ENCODE assay signal across 11 cellular contexts in the genomic region with DNA sequence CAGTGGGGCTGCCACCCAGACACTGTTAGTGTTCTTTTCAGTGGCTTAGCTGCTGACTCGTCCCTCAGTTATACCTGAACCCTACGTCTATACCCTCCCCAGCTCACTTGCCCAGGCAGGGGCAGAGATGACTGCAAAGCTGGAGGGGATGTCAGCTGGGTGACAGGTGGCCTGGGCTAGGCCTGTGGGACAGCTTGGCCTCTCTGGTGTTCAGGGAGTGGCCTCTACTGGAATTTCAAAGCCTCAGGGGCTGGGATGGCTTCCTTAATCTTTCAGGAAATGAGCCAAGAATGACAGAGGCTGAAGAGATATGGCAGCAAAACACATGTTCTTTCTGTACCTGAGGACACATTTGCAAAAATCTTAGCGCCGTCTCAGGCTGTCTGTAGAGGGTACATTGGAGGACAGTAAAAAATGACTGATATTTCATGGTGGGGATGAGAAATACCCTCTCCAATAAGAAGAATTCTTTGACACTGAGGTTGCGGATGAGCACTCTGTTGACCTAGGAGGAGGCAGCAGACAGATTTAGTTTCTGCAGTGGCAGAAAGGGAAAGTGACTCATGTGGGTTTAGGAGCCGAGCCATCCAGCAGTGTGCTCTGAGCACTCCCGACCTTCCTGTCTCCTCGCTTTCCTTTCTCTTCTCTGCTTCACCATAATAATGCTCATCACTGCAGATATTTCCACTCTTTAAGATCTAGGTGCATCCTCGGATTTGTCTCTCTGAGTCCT. TPM values are rescaled to one million over a fixed set of nuclear protein-coding genes. Genes with fewer than 3 reads are reported as not detected.
DNase-seq lines count a peak whose midpoint lies in the region; ATAC-seq, FAIRE-seq and TF ChIP-seq lines count a peak whose summit lies in the region.
"Had no signal": no experiment of that assay in that cellular context is flagged by ENCODE, and none has a peak within 500 bp of the region (broad histone marks: within the 10 kb centered on the region; RNA-seq: fewer than 3 reads in every experiment).

No MANE protein-coding gene starts in this region.

- TF ChIP-seq CTCF in bronchial epithelial cell (IDR thresholded peaks at IDR 0.05; ENCODE audit: insufficient read depth, low read length, severe bottlenecking) = no peak
- TF ChIP-seq CTCF in keratinocyte (optimal IDR thresholded peaks at IDR 0.05 in 1 of 3, IDR thresholded peaks at IDR 0.05 in 1 of 3, conservative IDR thresholded peaks at IDR 0.05 in 1 of 3; ENCODE audit: extremely low read depth in 1 of 3, insufficient read depth in 2 of 3, low read length in 3 of 3) = no peak
- TF ChIP-seq CTCF in omental fat pad (IDR thresholded peaks at IDR 0.05) = no peak

- no peaks in the 10 kb centered on the region for H4K20me1 ChIP-seq in keratinocyte (ENCODE audit: control insufficient read depth, extremely low read depth, insufficient read depth, low read length)

- H3K27me3 Mint-ChIP-seq in immature natural killer cell (ENCODE audit: low read depth in 3 of 3) = peaks cover 2 to 5% (median 3%) of the 10 kb centered on the region in 3 donors

- H3K9ac ChIP-seq in keratinocyte (ENCODE audit: control insufficient read depth, extremely low read depth, insufficient read depth, low read length) = no peak overlapping the region

- H3K9me1 ChIP-seq in keratinocyte (ENCODE audit: control insufficient read depth, extremely low read depth, insufficient read depth, low read length) = no peaks in the 10 kb centered on the region

- peaks cover 35% of the 10 kb centered on the region for H3K4me1 ChIP-seq in keratinocyte (ENCODE audit: control insufficient read depth, extremely low read depth, insufficient read depth, low read length)

- peak overlapping the region; percentile 64 for H2AFZ ChIP-seq in keratinocyte (ENCODE audit: control insufficient read depth, low read length)

- dilution Hi-C loops in keratinocyte (cut with MboI; ENCODE audit: extremely low pct_ligation_motif_present, low sequenced_read_pairs) = no loop called here

- H3K4me3 Mint-ChIP-seq in immature natural killer cell = no peak overlapping the region
- H3K4me3 Mint-ChIP-seq: activated naive CD4-positive, alpha-beta T cell treated with anti-CD3 and anti-CD28 coated beads for 36 hours had no signal

- no peak overlapping the region for H3K27ac ChIP-seq in keratinocyte (ENCODE audit: control insufficient read depth, insufficient read depth, low read length)

- H3K36me3 Mint-ChIP-seq in immature natural killer cell = no peaks in the 10 kb centered on the region

- DNase-seq in LHCN-M2 (ENCODE audit: low read depth) (peak; percentile 80), bronchial epithelial cell (ENCODE audit: low read depth) (peak; percentile 83), keratinocyte (ENCODE audit: low read depth, low spot score) (peak; percentile 32), stromal cell of bone marrow (ENCODE audit: low read depth) (peak; percentile 64), head of caudate nucleus (no peak), omental fat pad (ENCODE audit: low spot score) (no peak), immature natural killer cell (no peak)
- DNase-seq: activated naive CD4-positive, alpha-beta T cell treated with anti-CD3 and anti-CD28 coated beads for 36 hours; NCI-H1048; occipital lobe had no signal

- no peak overlapping the region for H3K27ac Mint-ChIP-seq in immature natural killer cell
- H3K27ac Mint-ChIP-seq: activated naive CD4-positive, alpha-beta T cell treated with anti-CD3 and anti-CD28 coated beads for 36 hours had no signal

- peak; percentile 76 for FAIRE-seq in bronchial epithelial cell (lab: Jason Lieb, UNC)
- peak; percentile 97 for FAIRE-seq in keratinocyte (lab: Jason Lieb, UNC)

- H3K4me1 Mint-ChIP-seq in immature natural killer cell = no peaks in the 10 kb centered on the region

- no peaks in the 10 kb centered on the region for H3K79me2 ChIP-seq in keratinocyte (ENCODE audit: control insufficient read depth, insufficient read depth, low read length)

- H3K36me3 ChIP-seq in bronchial epithelial cell (ENCODE audit: control insufficient read depth, insufficient read depth, low read length) (no peaks in the 10 kb centered on the region), keratinocyte (ENCODE audit: control insufficient read depth in 2 of 2, extremely low read depth in 1 of 2, insufficient read depth in 2 of 2, low read length in 2 of 2) (no peaks in the 10 kb centered on the region)

- peaks cover 0 to 2% (median 0%) of the 10 kb centered on the region in 6 donors for H3K9me3 Mint-ChIP-seq in immature natural killer cell
- H3K9me3 Mint-ChIP-seq: activated naive CD4-positive, alpha-beta T cell treated with anti-CD3 and anti-CD28 coated beads for 36 hours had no signal

- ATAC-seq in GM18861 (IDR thresholded peaks at IDR 0.05; ENCODE audit: unreplicated experiment) (no peak), omental fat pad (ENCODE audit: low FRiP score) (no peak)

- H3K4me3 ChIP-seq in bronchial epithelial cell (ENCODE audit: low read depth, low read length) (no peak overlapping the region), keratinocyte (ENCODE audit: control insufficient read depth in 2 of 3, extremely low read depth in 1 of 3, insufficient read depth in 2 of 3, low read depth in 1 of 3, low read length in 3 of 3) (peak overlapping the region in 2 of 3 experiments; percentile 16 to 36)

- H3K4me2 ChIP-seq in keratinocyte (ENCODE audit: control insufficient read depth, extremely low read depth, insufficient read depth, low read depth, low read length) = peak overlapping the region; percentile 79

- intact Hi-C loops in head of caudate nucleus (cut with DNase I) = no loop called here

- H3K9me3 ChIP-seq in keratinocyte (ENCODE audit: control insufficient read depth, low read depth, low read length) = no peaks in the 10 kb centered on the region

- H3K27me3 ChIP-seq in bronchial epithelial cell (ENCODE audit: control insufficient read depth, insufficient read depth, low read length) (no peaks in the 10 kb centered on the region), keratinocyte (ENCODE audit: control insufficient read depth, extremely low read depth, insufficient read depth, low read length) (no peaks in the 10 kb centered on the region)

RNA-seq across cellular contexts. Expression of a gene that starts 54.4 kb away (rescaled TPM):
- 0.11 TPM in 1 of 2 replicates, not detected in the other for total RNA-seq in LHCN-M2 (2014; rRNA removed)
- polyA plus RNA-seq in LHCN-M2 (2012) = 0.87 TPM
- 0.53 and 0.77 TPM in 2 replicates for total RNA-seq in bronchial epithelial cell
- 0.49 to 0.52 TPM (median 0.52 TPM) in 3 replicates for polyA plus RNA-seq in keratinocyte
- polyA plus RNA-seq in keratinocyte (2011; ENCODE audit: low read depth) = 0.45 TPM
- 0.49 and 0.73 TPM in 2 replicates for polyA plus RNA-seq in keratinocyte (2011; cell fraction: cytosol; rRNA removed)
- 5.1 and 5.2 TPM in 2 replicates for polyA plus RNA-seq in keratinocyte (2011; cell fraction: nucleus; rRNA removed)
- 0.54 and 1.7 TPM in 2 replicates for polyA plus RNA-seq in keratinocyte (2012; ENCODE audit: low replicate concordance)
- 0.42 to 1.1 TPM (median 0.86 TPM) in 3 replicates for polyA minus RNA-seq in keratinocyte
- polyA minus RNA-seq in keratinocyte (2011; cell fraction: cytosol; rRNA and poly(A)+ RNA removed) = 1.7 TPM
- polyA minus RNA-seq in keratinocyte (2011; cell fraction: nucleus; rRNA and poly(A)+ RNA removed) = 1.6 and 2.2 TPM in 2 replicates
- 1 to 10 TPM; 1.9 to 8.0 (median 2.6) TPM for total RNA-seq in omental fat pad
- not detected for polyA plus RNA-seq in immature natural killer cell
- total RNA-seq: activated naive CD4-positive, alpha-beta T cell treated with anti-CD3 and anti-CD28 coated beads for 36 hours had no signal

Comparison
In these comparisons a context has a peak if more than half of its experiments do, and no peak if none do; other contexts are left out.
1. DNase-seq: peak in LHCN-M2 (single experiment), bronchial epithelial cell (single experiment), keratinocyte (single experiment) and stromal cell of bone marrow (single experiment); none in head of caudate nucleus (0 of 42), omental fat pad (single experiment) and immature natural killer cell (0 of 3).